Comparison of ENCODE assay signal across 9 cellular contexts in genomic region chr7:8058322-8058721, GRCh38.
"Had no signal": no experiment of that assay in that cellular context is flagged by ENCODE, and none has a peak within 500 bp of the region (broad histone marks: within the 10 kb centered on the region; RNA-seq: fewer than 3 reads in every experiment).

No MANE protein-coding gene starts in this region.

- H3K4me3 ChIP-seq: GM23248, HAP-1 had no signal

- H3K9me3 ChIP-seq: HAP-1 had no signal

- H3K4me1 Mint-ChIP-seq: IgD-negative memory B cell had no signal

- FAIRE-seq: HepG2 had no signal

- H3K9me3 Mint-ChIP-seq: IgD-negative memory B cell had no signal

- H3K27me3 Mint-ChIP-seq: IgD-negative memory B cell had no signal

- ATAC-seq: HCT116, HepG2 had no signal

- DNase-seq: GM23248, GOT3, H7, HFFc6 had no signal

- H3K27ac Mint-ChIP-seq: HFFc6 had no signal

- H3K4me3 Mint-ChIP-seq: HFFc6, IgD-negative memory B cell had no signal

- H3K27ac ChIP-seq: GM23248, HL-60 had no signal
